In the genomic region with DNA sequence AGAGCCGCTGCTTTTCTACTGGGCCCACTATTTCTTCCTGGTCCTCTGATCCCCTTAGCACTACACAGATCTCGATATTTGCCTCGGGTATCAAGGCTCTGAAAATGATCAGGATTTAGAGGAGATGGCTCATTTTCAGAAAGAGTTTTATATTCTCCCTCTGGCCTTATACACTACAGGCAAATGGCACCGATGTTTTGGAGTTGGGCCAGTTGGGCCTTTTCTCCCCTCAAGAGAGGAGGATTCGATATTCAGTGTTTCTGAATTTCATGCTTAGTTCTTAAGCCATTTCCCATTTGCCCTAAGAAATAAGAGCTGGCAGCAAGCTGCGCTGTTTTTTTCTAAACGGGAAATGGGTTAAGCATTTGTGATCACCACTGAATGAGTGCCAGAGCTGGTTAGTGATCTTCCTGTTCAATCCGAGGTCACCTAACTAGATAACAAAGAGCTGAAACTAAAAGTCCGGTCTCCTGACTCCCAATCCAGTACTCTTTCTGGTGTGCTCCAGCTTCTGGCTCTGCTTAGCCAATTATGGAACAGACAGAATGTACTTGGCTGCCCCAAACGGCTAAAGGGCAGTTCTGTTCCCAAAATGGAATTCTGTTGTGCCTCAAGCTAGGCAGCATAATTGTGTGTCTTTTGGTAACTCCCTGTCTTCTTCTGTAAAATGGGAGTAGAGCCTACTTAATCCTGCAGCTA, we compare ENCODE assay signal across 9 cellular contexts. TPM values are rescaled to one million over a fixed set of nuclear protein-coding genes. Genes with fewer than 3 reads are reported as not detected.
DNase-seq lines count a peak whose midpoint lies in the region; ATAC-seq, FAIRE-seq and TF ChIP-seq lines count a peak whose summit lies in the region.
"Had no signal": no experiment of that assay in that cellular context is flagged by ENCODE, and none has a peak within 500 bp of the region (broad histone marks: within the 10 kb centered on the region; RNA-seq: fewer than 3 reads in every experiment).

No MANE protein-coding gene starts in this region.

- POLR2A ChIA-PET in HepG2 (lab: Yijun Ruan, JAX), result interaction anchor here (0.9 to 2.0 kb wide), 10 partner anchors 12 to 181 kb away, joined by 3 to 17 read pairs (median 4); partner anchors contain the start of gene MAGOH

- peak overlapping the region; percentile 95; the same call in 1 of the 2 replicates for H3K4me3 Mint-ChIP-seq in HFFc6
- H3K4me3 Mint-ChIP-seq in activated naive CD8-positive, alpha-beta T cell treated with anti-CD3 and anti-CD28 coated beads, Interleukin-2, amount 50 U/mL, for 24 hours, result peak overlapping the region; percentile 43

- 62% methylated on average over 10 of the region's 10 CpGs for WGBS in HepG2 (ENCODE audit: low lambda C conversion rate)

- intact Hi-C loops in HepG2 (cut with micrococcal nuclease; ENCODE audit: unreplicated experiment), result no loop called here

- peaks cover 17% of the 10 kb centered on the region for H3K79me2 ChIP-seq in HepG2 (ENCODE audit: insufficient read depth, low read length)

- no peak for TF ChIP-seq POLR2A in HepG2 (IDR thresholded peaks at IDR 0.05; ENCODE audit: insufficient read depth in 1 of 2, low read depth in 2 of 2, low read length in 2 of 2)

- peak overlapping the region; percentile 74 for H3K4me2 ChIP-seq in HepG2 (ENCODE audit: low read depth, low read length)

- H4K20me1 ChIP-seq in HepG2 (ENCODE audit: insufficient read depth, low read length), result no peaks in the 10 kb centered on the region

- DNase-seq in HFFc6 (no peak), HepG2 (ENCODE audit: low spot score) (no peak), OCI-M2 (lab: John Stamatoyannopoulos, UW; ENCODE audit: unreplicated experiment) (no peak), NCI-H510A treated with DMSO at 0.1 percent for 48 hours (lab: John Stamatoyannopoulos, UW) (no peak), H4 (ENCODE audit: low spot score) (no peak), NCI-H748 treated with DMSO at 0.1 percent for 48 hours (lab: John Stamatoyannopoulos, UW) (no peak)
- no peak for DNase-seq in activated naive CD8-positive, alpha-beta T cell treated with anti-CD3 and anti-CD28 coated beads, Interleukin-2, amount 50 U/mL, for 24 hours
- DNase-seq: NCI-H187 had no signal

- H3K27ac Mint-ChIP-seq in HFFc6, result peak overlapping the region; percentile 10
- peak overlapping the region; percentile 56 for H3K27ac Mint-ChIP-seq in activated naive CD8-positive, alpha-beta T cell treated with anti-CD3 and anti-CD28 coated beads, Interleukin-2, amount 50 U/mL, for 24 hours

- peaks cover 2% of the 10 kb centered on the region for H3K27me3 Mint-ChIP-seq in HFFc6 (ENCODE audit: insufficient read depth)
- H3K27me3 Mint-ChIP-seq in activated naive CD8-positive, alpha-beta T cell treated with anti-CD3 and anti-CD28 coated beads, Interleukin-2, amount 50 U/mL, for 24 hours, result no peaks in the 10 kb centered on the region

- no peak overlapping the region for H2AFZ ChIP-seq in HepG2 (ENCODE audit: low read length)

- no peak for TF ChIP-seq RAD21 in HepG2 (CRISPR knock-in tag; IDR thresholded peaks at IDR 0.05)

- H3K4me3 ChIP-seq in HepG2 (replicated peaks in 1 of 3; ENCODE audit: insufficient read depth in 1 of 3, low read depth in 2 of 3, low read length in 3 of 3) (peak overlapping the region in 1 of 3 experiments; percentile 91; a peak in 1 of 6 replicates), skeletal muscle tissue (ENCODE audit: low read length in 3 of 3) (peak overlapping the region in 1 of 3 donors; percentile 67)

- TF ChIP-seq CTCF in HFFc6 (IDR thresholded peaks at IDR 0.05), result no peak
- TF ChIP-seq CTCF in HepG2 (CRISPR knock-in tag; IDR thresholded peaks at IDR 0.05), result no peak

- peaks cover 37% of the 10 kb centered on the region for H3K4me1 Mint-ChIP-seq in HFFc6 (ENCODE audit: low read depth)
- H3K4me1 Mint-ChIP-seq in activated naive CD8-positive, alpha-beta T cell treated with anti-CD3 and anti-CD28 coated beads, Interleukin-2, amount 50 U/mL, for 24 hours, result peaks cover 27% of the 10 kb centered on the region

- peaks cover 10% of the 10 kb centered on the region for H3K36me3 Mint-ChIP-seq in HFFc6 (ENCODE audit: low read depth)
- peaks cover 12% of the 10 kb centered on the region for H3K36me3 Mint-ChIP-seq in activated naive CD8-positive, alpha-beta T cell treated with anti-CD3 and anti-CD28 coated beads, Interleukin-2, amount 50 U/mL, for 24 hours (ENCODE audit: low read depth)

- no peak for ATAC-seq in activated naive CD8-positive, alpha-beta T cell treated with anti-CD3 and anti-CD28 coated beads, Interleukin-2, amount 50 U/mL, for 24 hours
- no peak for ATAC-seq in HepG2

- TF ChIP-seq EP300 in HepG2 (IDR thresholded peaks at IDR 0.05; ENCODE audit: low read depth in 2 of 2, low read length in 2 of 2) (no peak), HepG2 (CRISPR knock-in tag; IDR thresholded peaks at IDR 0.05; ENCODE audit: borderline replicate concordance) (no peak)

- peak overlapping the region; percentile 87 for H3K27ac ChIP-seq in HepG2 (ENCODE audit: extremely low read length, insufficient read depth, low read length)
- peak overlapping the region; percentile 97 for H3K27ac ChIP-seq in skeletal muscle tissue (ENCODE audit: low read depth, low read length)

- H3K9me3 ChIP-seq in HepG2 (ENCODE audit: low read length), result no peaks in the 10 kb centered on the region
- no peaks in the 10 kb centered on the region for H3K9me3 ChIP-seq in skeletal muscle tissue (ENCODE audit: control insufficient read depth in 3 of 3, low read length in 3 of 3)

- H3K9ac ChIP-seq in HepG2 (ENCODE audit: insufficient read depth, low read depth, low read length) (peak overlapping the region; percentile 95; the same call in 1 of the 2 replicates), skeletal muscle tissue (ENCODE audit: low read depth in 1 of 3, low read length in 3 of 3) (no peak overlapping the region)

- in situ Hi-C loops in HepG2 (cut with HindIII; ENCODE audit: extremely low pct_ligation_motif_present, low pct_unique_long_range_greater_than_20kb), result no loop called here

- CTCF ChIA-PET in HepG2 (lab: Yijun Ruan, JAX; ENCODE audit: low intra/inter-chr PET ratio, low total read pairs), result no interaction called here

- H3K36me3 ChIP-seq in HepG2 (replicated peaks in 1 of 2; ENCODE audit: control insufficient read depth in 1 of 2, insufficient read depth in 2 of 2, low read length in 2 of 2) (no peaks in the 10 kb centered on the region), skeletal muscle tissue (ENCODE audit: control insufficient read depth in 3 of 3, insufficient read depth in 3 of 3, low read length in 3 of 3) (no peaks in the 10 kb centered on the region)

- FAIRE-seq in HepG2 (lab: Jason Lieb, UNC), result no peak

- no TSS peak for BruUV-seq in HepG2 (replicated peaks; lab: Mats Ljungman, UMichigan)

- peaks cover 61% of the 10 kb centered on the region for H3K4me1 ChIP-seq in HepG2 (ENCODE audit: insufficient read depth, low read length)
- peaks cover 26 to 30% (median 28%) of the 10 kb centered on the region in 3 donors for H3K4me1 ChIP-seq in skeletal muscle tissue (ENCODE audit: control insufficient read depth in 3 of 3, insufficient read depth in 3 of 3, low read length in 3 of 3)

- no peaks in the 10 kb centered on the region; a peak in 1 of 5 replicates for H3K27me3 ChIP-seq in HepG2 (ENCODE audit: control insufficient read depth in 1 of 2, insufficient read depth in 2 of 2, low read length in 2 of 2)
- H3K27me3 ChIP-seq in skeletal muscle tissue (ENCODE audit: control insufficient read depth in 3 of 3, insufficient read depth in 3 of 3, low read length in 3 of 3), result no peaks in the 10 kb centered on the region

- no peaks in the 10 kb centered on the region for H3K9me3 Mint-ChIP-seq in HFFc6
- H3K9me3 Mint-ChIP-seq in activated naive CD8-positive, alpha-beta T cell treated with anti-CD3 and anti-CD28 coated beads, Interleukin-2, amount 50 U/mL, for 24 hours, result no peaks in the 10 kb centered on the region

RNA-seq across cellular contexts. Expression of gene CPT2, which starts 1.3 kb away (rescaled TPM):
- 10 to 100 TPM; 12.0 to 14.4 (median 12.7) TPM for total RNA-seq in HFFc6 (2021; fragmentation: NEBNext Ultra II Directional; extraction: Animal tissue kit (Norgen Biotek cat#: 25700))
- total RNA-seq in HepG2 (2016; rRNA removed; fragmentation: Illumina TruSeq; extraction: Trizol), result 14.1 and 14.6 TPM in 2 replicates
- 1.1 and 1.2 TPM in 2 replicates for total RNA-seq in HepG2 (2016; cell fraction: cytosol; rRNA removed; fragmentation: Illumina TruSeq; extraction: Trizol; ENCODE audit: low read depth)
- total RNA-seq in HepG2 (2016; cell fraction: insoluble cytoplasmic fraction; rRNA removed; fragmentation: Illumina TruSeq; extraction: Trizol), result 13.1 and 14.0 TPM in 2 replicates
- 3.0 and 3.7 TPM in 2 replicates for total RNA-seq in HepG2 (2016; cell fraction: membrane; rRNA removed; fragmentation: Illumina TruSeq; extraction: Trizol)
- total RNA-seq in HepG2 (2016; cell fraction: nucleus; rRNA removed; fragmentation: Illumina TruSeq; extraction: Trizol), result 6.2 and 7.9 TPM in 2 replicates
- 12.6 and 16.0 TPM in 2 replicates for polyA plus RNA-seq in HepG2 (2011; rRNA removed)
- 12.6 and 14.8 TPM in 2 replicates for polyA plus RNA-seq in HepG2 (2011; cell fraction: cytosol; rRNA removed)
- 5.6 and 7.7 TPM in 2 replicates for polyA plus RNA-seq in HepG2 (2011; cell fraction: nucleus; rRNA removed)
- polyA plus RNA-seq in HepG2 (2012), result 9.1 and 13.6 TPM in 2 replicates
- polyA plus RNA-seq in HepG2 (2016; cell fraction: cytosol; fragmentation: Illumina TruSeq; extraction: Trizol; ENCODE audit: low read depth), result 1.0 and 1.2 TPM in 2 replicates
- 15.4 and 15.6 TPM in 2 replicates for polyA plus RNA-seq in HepG2 (2016; cell fraction: insoluble cytoplasmic fraction; fragmentation: Illumina TruSeq; extraction: Trizol; ENCODE audit: low read depth)
- polyA plus RNA-seq in HepG2 (2016; cell fraction: membrane; fragmentation: Illumina TruSeq; extraction: Trizol; ENCODE audit: low read depth), result 1.8 and 2.2 TPM in 2 replicates
- polyA plus RNA-seq in HepG2 (2016; cell fraction: nucleus; fragmentation: Illumina TruSeq; extraction: Trizol; ENCODE audit: insufficient read depth, low read depth), result 9.0 and 10.7 TPM in 2 replicates
- 13.9 and 25.3 TPM in 2 replicates for polyA minus RNA-seq in HepG2 (2011; rRNA and poly(A)+ RNA removed; ENCODE audit: low replicate concordance)
- 8.6 and 11.3 TPM in 2 replicates for polyA minus RNA-seq in HepG2 (2011; cell fraction: cytosol; rRNA and poly(A)+ RNA removed)
- 7.3 and 12.7 TPM in 2 replicates for polyA minus RNA-seq in HepG2 (2011; cell fraction: nucleus; rRNA and poly(A)+ RNA removed)
- 8.9 TPM for total RNA-seq in skeletal muscle tissue
- 23.3 and 30.6 TPM in 2 replicates for total RNA-seq in H4 (2014; rRNA removed; shearing (Covaris generic))

RNA-seq across cellular contexts. Expression of gene CZIB, which starts 25.1 kb away (rescaled TPM):
- total RNA-seq in HFFc6 (2021; fragmentation: NEBNext Ultra II Directional; extraction: Animal tissue kit (Norgen Biotek cat#: 25700)), result 10 to 100 TPM; 44.6 to 54.9 (median 49.6) TPM
- total RNA-seq in HepG2 (2016; rRNA removed; fragmentation: Illumina TruSeq; extraction: Trizol) (49.2 and 51.4 TPM in 2 replicates), skeletal muscle tissue (38.1 TPM)
- total RNA-seq in HepG2 (2016; cell fraction: cytosol; rRNA removed; fragmentation: Illumina TruSeq; extraction: Trizol; ENCODE audit: low read depth), result 16.0 and 17.6 TPM in 2 replicates
- total RNA-seq in HepG2 (2016; cell fraction: insoluble cytoplasmic fraction; rRNA removed; fragmentation: Illumina TruSeq; extraction: Trizol), result 47.8 and 54.5 TPM in 2 replicates
- 20.0 and 23.7 TPM in 2 replicates for total RNA-seq in HepG2 (2016; cell fraction: membrane; rRNA removed; fragmentation: Illumina TruSeq; extraction: Trizol)
- 41.6 and 41.7 TPM in 2 replicates for total RNA-seq in HepG2 (2016; cell fraction: nucleus; rRNA removed; fragmentation: Illumina TruSeq; extraction: Trizol)
- polyA plus RNA-seq in HepG2 (2011; rRNA removed), result 64.8 and 67.0 TPM in 2 replicates
- polyA plus RNA-seq in HepG2 (2011; cell fraction: cytosol; rRNA removed), result 40.5 and 42.1 TPM in 2 replicates
- polyA plus RNA-seq in HepG2 (2011; cell fraction: nucleus; rRNA removed), result 98.1 and 112 TPM in 2 replicates
- 46.9 and 52.9 TPM in 2 replicates for polyA plus RNA-seq in HepG2 (2012)
- 15.2 and 15.7 TPM in 2 replicates for polyA plus RNA-seq in HepG2 (2016; cell fraction: cytosol; fragmentation: Illumina TruSeq; extraction: Trizol; ENCODE audit: low read depth)
- polyA plus RNA-seq in HepG2 (2016; cell fraction: insoluble cytoplasmic fraction; fragmentation: Illumina TruSeq; extraction: Trizol; ENCODE audit: low read depth), result 55.4 and 56.2 TPM in 2 replicates
- polyA plus RNA-seq in HepG2 (2016; cell fraction: membrane; fragmentation: Illumina TruSeq; extraction: Trizol; ENCODE audit: low read depth), result 20.1 and 20.5 TPM in 2 replicates
- polyA plus RNA-seq in HepG2 (2016; cell fraction: nucleus; fragmentation: Illumina TruSeq; extraction: Trizol; ENCODE audit: insufficient read depth, low read depth), result 62.6 and 73.5 TPM in 2 replicates
- 24.9 and 31.3 TPM in 2 replicates for polyA minus RNA-seq in HepG2 (2011; rRNA and poly(A)+ RNA removed; ENCODE audit: low replicate concordance)
- 10.3 and 10.7 TPM in 2 replicates for polyA minus RNA-seq in HepG2 (2011; cell fraction: cytosol; rRNA and poly(A)+ RNA removed)
- 88.7 and 93.7 TPM in 2 replicates for polyA minus RNA-seq in HepG2 (2011; cell fraction: nucleus; rRNA and poly(A)+ RNA removed)
- 86.8 and 87.1 TPM in 2 replicates for total RNA-seq in H4 (2014; rRNA removed; shearing (Covaris generic))

RNA-seq across cellular contexts. Expression of gene MAGOH, which starts 43.0 kb away (rescaled TPM):
- total RNA-seq in HFFc6 (2021; fragmentation: NEBNext Ultra II Directional; extraction: Animal tissue kit (Norgen Biotek cat#: 25700)), result 10 to 100 TPM; 34.9 to 54.2 (median 47.1) TPM
- 87.0 and 145 TPM in 2 replicates for total RNA-seq in HepG2 (2016; rRNA removed; fragmentation: Illumina TruSeq; extraction: Trizol)
- 21.7 and 23.8 TPM in 2 replicates for total RNA-seq in HepG2 (2016; cell fraction: cytosol; rRNA removed; fragmentation: Illumina TruSeq; extraction: Trizol; ENCODE audit: low read depth)
- total RNA-seq in HepG2 (2016; cell fraction: insoluble cytoplasmic fraction; rRNA removed; fragmentation: Illumina TruSeq; extraction: Trizol), result 94.7 and 147 TPM in 2 replicates
- total RNA-seq in HepG2 (2016; cell fraction: membrane; rRNA removed; fragmentation: Illumina TruSeq; extraction: Trizol), result 19.6 and 26.4 TPM in 2 replicates
- 32.7 and 35.6 TPM in 2 replicates for total RNA-seq in HepG2 (2016; cell fraction: nucleus; rRNA removed; fragmentation: Illumina TruSeq; extraction: Trizol)
- polyA plus RNA-seq in HepG2 (2011; rRNA removed), result 22.9 and 24.1 TPM in 2 replicates
- 9.5 and 15.8 TPM in 2 replicates for polyA plus RNA-seq in HepG2 (2011; cell fraction: cytosol; rRNA removed)
- 3.3 and 4.0 TPM in 2 replicates for polyA plus RNA-seq in HepG2 (2011; cell fraction: nucleus; rRNA removed)
- polyA plus RNA-seq in HepG2 (2012), result 66.7 and 95.1 TPM in 2 replicates
- 15.7 and 17.3 TPM in 2 replicates for polyA plus RNA-seq in HepG2 (2016; cell fraction: cytosol; fragmentation: Illumina TruSeq; extraction: Trizol; ENCODE audit: low read depth)
- polyA plus RNA-seq in HepG2 (2016; cell fraction: insoluble cytoplasmic fraction; fragmentation: Illumina TruSeq; extraction: Trizol; ENCODE audit: low read depth), result 201 and 238 TPM in 2 replicates
- polyA plus RNA-seq in HepG2 (2016; cell fraction: membrane; fragmentation: Illumina TruSeq; extraction: Trizol; ENCODE audit: low read depth), result 18.7 and 19.6 TPM in 2 replicates
- polyA plus RNA-seq in HepG2 (2016; cell fraction: nucleus; fragmentation: Illumina TruSeq; extraction: Trizol; ENCODE audit: insufficient read depth, low read depth), result 61.2 and 72.1 TPM in 2 replicates
- polyA minus RNA-seq in HepG2 (2011; rRNA and poly(A)+ RNA removed; ENCODE audit: low replicate concordance), result 17.7 and 28.8 TPM in 2 replicates
- polyA minus RNA-seq in HepG2 (2011; cell fraction: cytosol; rRNA and poly(A)+ RNA removed), result 17.8 and 19.0 TPM in 2 replicates
- 16.9 and 22.7 TPM in 2 replicates for polyA minus RNA-seq in HepG2 (2011; cell fraction: nucleus; rRNA and poly(A)+ RNA removed)
- total RNA-seq in skeletal muscle tissue, result 33.4 TPM
- total RNA-seq in H4 (2014; rRNA removed; shearing (Covaris generic)), result 51.0 and 80.6 TPM in 2 replicates

RNA-seq across cellular contexts. Expression of gene SLC1A7, which starts 52.9 kb away (rescaled TPM):
- under 1 TPM in 1 of 6 experiments, not detected in 5; 0.09 TPM for total RNA-seq in HFFc6 (2021; fragmentation: NEBNext Ultra II Directional; extraction: Animal tissue kit (Norgen Biotek cat#: 25700))
- total RNA-seq in HepG2 (2016; rRNA removed; fragmentation: Illumina TruSeq; extraction: Trizol), result 0.04 TPM in 1 of 2 replicates, not detected in the other
- total RNA-seq in HepG2 (2016; cell fraction: cytosol; rRNA removed; fragmentation: Illumina TruSeq; extraction: Trizol; ENCODE audit: low read depth), result 0.10 TPM in 1 of 2 replicates, not detected in the other
- 0.10 TPM in 1 of 2 replicates, not detected in the other for total RNA-seq in HepG2 (2016; cell fraction: insoluble cytoplasmic fraction; rRNA removed; fragmentation: Illumina TruSeq; extraction: Trizol)
- not detected in 2 replicates for total RNA-seq in HepG2 (2016; cell fraction: membrane; rRNA removed; fragmentation: Illumina TruSeq; extraction: Trizol)
- total RNA-seq in HepG2 (2016; cell fraction: nucleus; rRNA removed; fragmentation: Illumina TruSeq; extraction: Trizol), result not detected in 2 replicates
- 2.0 and 4.8 TPM in 2 replicates for polyA plus RNA-seq in HepG2 (2011; rRNA removed)
- polyA plus RNA-seq in HepG2 (2011; cell fraction: cytosol; rRNA removed), result 1.7 and 1.9 TPM in 2 replicates
- 10.0 and 14.8 TPM in 2 replicates for polyA plus RNA-seq in HepG2 (2011; cell fraction: nucleus; rRNA removed)
- polyA plus RNA-seq in HepG2 (2012), result 8.9 and 11.0 TPM in 2 replicates
- not detected in 2 replicates for polyA plus RNA-seq in HepG2 (2016; cell fraction: cytosol; fragmentation: Illumina TruSeq; extraction: Trizol; ENCODE audit: low read depth)
- polyA plus RNA-seq in HepG2 (2016; cell fraction: insoluble cytoplasmic fraction; fragmentation: Illumina TruSeq; extraction: Trizol; ENCODE audit: low read depth), result not detected in 2 replicates
- 0.07 TPM in 1 of 2 replicates, not detected in the other for polyA plus RNA-seq in HepG2 (2016; cell fraction: membrane; fragmentation: Illumina TruSeq; extraction: Trizol; ENCODE audit: low read depth)
- not detected in 2 replicates for polyA plus RNA-seq in HepG2 (2016; cell fraction: nucleus; fragmentation: Illumina TruSeq; extraction: Trizol; ENCODE audit: insufficient read depth, low read depth)
- polyA minus RNA-seq in HepG2 (2011; rRNA and poly(A)+ RNA removed; ENCODE audit: low replicate concordance), result 2.1 TPM in 1 of 2 replicates, not detected in the other
- polyA minus RNA-seq in HepG2 (2011; cell fraction: cytosol; rRNA and poly(A)+ RNA removed), result 0.70 and 0.99 TPM in 2 replicates
- polyA minus RNA-seq in HepG2 (2011; cell fraction: nucleus; rRNA and poly(A)+ RNA removed), result 0.77 and 2.1 TPM in 2 replicates
- total RNA-seq in skeletal muscle tissue, result not detected
- 0.60 and 2.4 TPM in 2 replicates for total RNA-seq in H4 (2014; rRNA removed; shearing (Covaris generic))
